ENCODE assay signal across 26 cellular contexts in genomic region chr5:76483433-76483832, GRCh38.
DNase-seq lines count a peak whose midpoint lies in the region; ATAC-seq, FAIRE-seq and TF ChIP-seq lines count a peak whose summit lies in the region.
"Had no signal": no experiment of that assay in that cellular context is flagged by ENCODE, and none has a peak within 500 bp of the region (broad histone marks: within the 10 kb centered on the region; RNA-seq: fewer than 3 reads in every experiment).

No MANE protein-coding gene starts in this region.

- DNase-seq in ELF-1 (ENCODE audit: low read depth, low spot score) (peak; percentile 52), HCT116 (ENCODE audit: low read depth, low spot score) (no peak), K562 (ENCODE audit: extremely low read depth in 1 of 4, low spot score in 3 of 4) (peak in 2 of 4 experiments; percentile 29 to 31), A172 (ENCODE audit: low spot score) (no peak), ovary (no peak), NCI-H1694 treated with DMSO at 0.1 percent for 48 hours (lab: John Stamatoyannopoulos, UW) (no peak), DMS114 treated with DMSO at 0.1 percent for 48 hours (lab: John Stamatoyannopoulos, UW; ENCODE audit: unreplicated experiment) (no peak)
- DNase-seq: activated CD4-positive, CD25-positive, alpha-beta regulatory T cell treated with anti-CD3 and anti-CD28 coated beads, Interleukin-2, amount 50 U/mL, for 72 hours; activated naive CD4-positive, alpha-beta T cell treated with Interleukin-2 at 50 U/mL for 16 hours; activated T-cell treated with anti-CD3 and anti-CD28 coated beads, Interleukin-2, amount 50 U/mL, for 4 hours; amniotic stem cell; DMS53; left colon; MM.1S; naive thymus-derived CD8-positive, alpha-beta T cell; NCI-H1436; NCI-H2171; NCI-H526 treated with DMSO at 0.1 percent for 48 hours; SHP77 treated with DMSO at 0.1 percent for 48 hours; stimulated activated CD4-positive, alpha-beta T cell treated with anti-CD3 and anti-CD28 coated beads, Interleukin-2, amount 100 ng/mL, for 24 hours; testis had no signal

- POLR2A ChIA-PET in HCT116 (lab: Charles Lee) (no interaction called here), K562 (lab: Yijun Ruan, JAX) (interaction anchor here (0.7 kb wide), 2 partner anchors 43 to 1754 kb away, joined by 3 read pairs; no protein-coding TSS in a partner anchor)

- H3K4me1 ChIP-seq in HCT116 (ENCODE audit: control insufficient read depth in 1 of 2, insufficient read depth in 2 of 2, low read length in 2 of 2) (no peaks in the 10 kb centered on the region), K562 (replicated peaks in 1 of 2; ENCODE audit: control insufficient read depth in 2 of 2, insufficient read depth in 2 of 2, low read length in 2 of 2) (peaks cover 12 to 30% of the 10 kb centered on the region in 2 experiments; a peak in 3 of 5 replicates), mucosa of rectum (ENCODE audit: control insufficient read depth in 2 of 2, insufficient read depth in 2 of 2, low read length in 2 of 2) (peaks cover 34 to 49% of the 10 kb centered on the region in 2 donors), ovary (ENCODE audit: insufficient read depth) (no peaks in the 10 kb centered on the region)
- H3K4me1 ChIP-seq: testis had no signal

- H3K4me3 ChIP-seq in HCT116 (replicated peaks in 1 of 2; ENCODE audit: low read depth in 1 of 2, low read length in 2 of 2), result no peak overlapping the region
- H3K4me3 ChIP-seq in K562, result no peak overlapping the region
- H3K4me3 ChIP-seq in mucosa of rectum (ENCODE audit: low read length in 2 of 2), result no peak overlapping the region
- no peak overlapping the region for H3K4me3 ChIP-seq in ovary
- H3K4me3 ChIP-seq: coronary artery, skin epidermis, testis had no signal

- TF ChIP-seq POLR2A in HCT116 (IDR thresholded peaks at IDR 0.05; ENCODE audit: borderline replicate concordance, extremely low read depth, insufficient read depth, insufficient read length) (no peak), K562 (conservative IDR thresholded peaks at IDR 0.05) (no peak), ovary (IDR thresholded peaks at IDR 0.05) (no peak)

- in situ Hi-C loops in K562 (cut with MboI), result no loop called here

- H3K27ac ChIP-seq in HCT116 (ENCODE audit: low read depth, low read length) (no peak overlapping the region), K562 (ENCODE audit: extremely low read depth, low read depth, low read length) (no peak overlapping the region), mucosa of rectum (ENCODE audit: low read depth in 2 of 2, low read length in 2 of 2) (peak overlapping the region; percentile 72 to 82), ovary (no peak overlapping the region)
- H3K27ac ChIP-seq: coronary artery, testis had no signal

- TF ChIP-seq RAD21 in HCT116 (IDR thresholded peaks at IDR 0.05; ENCODE audit: low read depth) (no peak), K562 (CRISPR knock-in tag; conservative IDR thresholded peaks at IDR 0.05 in 1 of 2, IDR thresholded peaks at IDR 0.05 in 1 of 2) (no peak)

- H3K79me2 ChIP-seq in HCT116 (ENCODE audit: insufficient read depth, low read length), result no peaks in the 10 kb centered on the region
- H3K79me2 ChIP-seq in K562 (ENCODE audit: control insufficient read depth, insufficient read depth, low read length), result no peaks in the 10 kb centered on the region; the same call in 1 of the 3 replicates

- H3K36me3 ChIP-seq in HCT116 (ENCODE audit: control insufficient read depth in 1 of 2, insufficient read depth in 2 of 2, low read length in 2 of 2) (no peaks in the 10 kb centered on the region), K562 (ENCODE audit: control insufficient read depth, insufficient read depth, low read length) (no peaks in the 10 kb centered on the region; the same call in 2 of the 3 replicates), mucosa of rectum (ENCODE audit: control insufficient read depth in 2 of 2, insufficient read depth in 2 of 2, low read length in 2 of 2) (no peaks in the 10 kb centered on the region), ovary (no peaks in the 10 kb centered on the region)

- no peaks in the 10 kb centered on the region for H3K9me1 ChIP-seq in K562 (ENCODE audit: control insufficient read depth, insufficient read depth, low read length)

- 49% methylated on average over 5 of the region's 5 CpGs for WGBS in K562 (ENCODE audit: insufficient coverage, low coverage, missing lambda C conversion rate)
- WGBS in ovary, 3 donors, result 79 to 87% (median 81%) methylated on average over 5 of the region's 5 CpGs

- no peak overlapping the region for H3K9ac ChIP-seq in HCT116 (ENCODE audit: low read length)
- no peak overlapping the region for H3K9ac ChIP-seq in K562 (ENCODE audit: insufficient read depth in 1 of 2, low read depth in 2 of 2, low read length in 2 of 2)
- H3K9ac ChIP-seq in mucosa of rectum (ENCODE audit: low read depth in 1 of 2, low read length in 2 of 2), result no peak overlapping the region

- ATAC-seq in HCT116 (peak; percentile 83), K562 (peak; percentile 74)
- ATAC-seq: activated T-cell treated with anti-CD3 and anti-CD28 coated beads, Interleukin-2, amount 50 U/mL, for 4 hours; naive thymus-derived CD8-positive, alpha-beta T cell; stimulated activated memory B cell treated with anti-CD40 and anti-IgM and Interleukin-4, amounts not matched to agents 10 μg/mL and 1 μg/mL and 100 μg/mL, for 72 hours had no signal

- no peak overlapping the region for H2AFZ ChIP-seq in HCT116 (ENCODE audit: low read depth, low read length, poor library complexity, severe bottlenecking)
- no peak overlapping the region for H2AFZ ChIP-seq in K562 (ENCODE audit: low read depth, low read length)

- peak in 2 of 3 experiments; percentile 27 to 34; a peak in 2 of 6 replicates for TF ChIP-seq CTCF in HCT116 (IDR thresholded peaks at IDR 0.05 in 2 of 3, conservative IDR thresholded peaks at IDR 0.05 in 1 of 3; ENCODE audit: borderline replicate concordance in 1 of 3, insufficient read depth in 1 of 3, low read depth in 2 of 3, low read length in 2 of 3)
- TF ChIP-seq CTCF in K562 (IDR thresholded peaks at IDR 0.05 in 2 of 3, conservative IDR thresholded peaks at IDR 0.05 in 1 of 3; ENCODE audit: insufficient read depth in 2 of 3, low read depth in 1 of 3, low read length in 3 of 3), result peak; percentile 29 to 54 (median 53); a peak in 5 of 6 replicates
- TF ChIP-seq CTCF in ovary (IDR thresholded peaks at IDR 0.05), result no peak

- no peaks in the 10 kb centered on the region for H3K9me2 ChIP-seq in HCT116 (ENCODE audit: insufficient read depth)

- H3K9me3 ChIP-seq in HCT116 (ENCODE audit: control insufficient read depth in 1 of 2, insufficient read depth in 1 of 2, low read depth in 1 of 2, low read length in 2 of 2), result no peaks in the 10 kb centered on the region
- H3K9me3 ChIP-seq in K562 (replicated peaks; ENCODE audit: control insufficient read depth, insufficient read depth, low read depth, low read length), result no peaks in the 10 kb centered on the region
- no peaks in the 10 kb centered on the region for H3K9me3 ChIP-seq in mucosa of rectum (ENCODE audit: control insufficient read depth in 2 of 2, low read length in 2 of 2)
- no peaks in the 10 kb centered on the region for H3K9me3 ChIP-seq in ovary
- H3K9me3 ChIP-seq: testis had no signal

- RAD21 ChIA-PET in HCT116 (lab: Charles Lee; ENCODE audit: low non-redundant PET in 1 of 2, low total read pairs in 2 of 2, uncharacterized antibody in 2 of 2, unreplicated experiment in 2 of 2), result interaction anchor here in 1 of 2 experiments (0.7 kb wide), 1 partner anchor 101 kb away, joined by 3 read pairs; no protein-coding TSS in a partner anchor

- H3K4me2 ChIP-seq in HCT116 (ENCODE audit: low read length) (no peak overlapping the region), K562 (ENCODE audit: insufficient read depth, low read length) (no peak overlapping the region)

- CTCF ChIA-PET in HCT116 (lab: Charles Lee) (interaction anchor here (1.2 to 1.4 kb wide), 2 partner anchors 13 to 16 kb away, joined by 3 read pairs; no protein-coding TSS in a partner anchor), K562 (lab: Yijun Ruan, JAX; ENCODE audit: low intra/inter-chr PET ratio) (no interaction called here)

- BruUV-seq in HCT116 (replicated peaks; lab: Mats Ljungman, UMichigan), result no TSS peak
- BruUV-seq in K562 (replicated peaks; lab: Mats Ljungman, UMichigan), result no TSS peak

- no peak for FAIRE-seq in K562 (lab: Jason Lieb, UNC)
- FAIRE-seq: bronchial epithelial cell had no signal

- TF ChIP-seq EP300 in K562 (IDR thresholded peaks at IDR 0.05; ENCODE audit: low read length) (no peak), ovary (IDR thresholded peaks at IDR 0.05) (no peak)

- H3K27me3 ChIP-seq in HCT116 (ENCODE audit: insufficient read depth, low read length) (no peaks in the 10 kb centered on the region), K562 (ENCODE audit: control insufficient read depth in 2 of 2, insufficient read depth in 2 of 2, low read length in 2 of 2) (no peaks in the 10 kb centered on the region), mucosa of rectum (ENCODE audit: control insufficient read depth in 2 of 2, insufficient read depth in 2 of 2, low read length in 2 of 2) (no peaks in the 10 kb centered on the region), ovary (no peaks in the 10 kb centered on the region)
- H3K27me3 ChIP-seq: testis had no signal

- H4K20me1 ChIP-seq in HCT116 (ENCODE audit: insufficient read depth) (no peaks in the 10 kb centered on the region), K562 (replicated peaks; ENCODE audit: control insufficient read depth, insufficient read depth, low read length) (no peaks in the 10 kb centered on the region)

- intact Hi-C loops in HCT116 (cut with micrococcal nuclease), result no loop called here
- intact Hi-C loops in K562 (cut with micrococcal nuclease), result loop anchor here (5.0 kb wide), 1 partner anchor 59 kb away; no protein-coding TSS in a partner anchor
- intact Hi-C loops in ovary (cut with DNase I), result no loop called here

TF ChIP-seq in HCT116, 20 proteins besides CTCF, POLR2A, EP300 and RAD21:
- TF ChIP-seq EGR1 (IDR thresholded peaks at IDR 0.05; ENCODE audit: low read depth) (no peak), SP1 (IDR thresholded peaks at IDR 0.05; ENCODE audit: low read depth) (no peak), SRF (IDR thresholded peaks at IDR 0.05; ENCODE audit: low read depth) (no peak), CBX3 (IDR thresholded peaks at IDR 0.05; ENCODE audit: low read depth) (no peak)

TF ChIP-seq in K562, 482 proteins besides CTCF, POLR2A, EP300 and RAD21 (continues in another document):
- no peak for TF ChIP-seq PCBP2 (IDR thresholded peaks at IDR 0.05; ENCODE audit: low read depth, low read length, poor library complexity, severe bottlenecking)

Comparison
In these comparisons a context has a peak if more than half of its experiments do, and no peak if none do; other contexts are left out.
1. H3K27ac ChIP-seq: peak in mucosa of rectum (2 of 2); none in HCT116 (single experiment), K562 (single experiment) and ovary (0 of 2).
2. CTCF ChIP-seq: peak in HCT116 (2 of 3) and K562 (3 of 3); none in ovary (0 of 3).